11 cellular contexts compared by ENCODE assay signal in genomic region chr1:85575363-85575995, GRCh38. TPM values are rescaled to one million over a fixed set of nuclear protein-coding genes. Genes with fewer than 3 reads are reported as not detected.
DNase-seq lines count a peak whose midpoint lies in the region; ATAC-seq and TF ChIP-seq lines count a peak whose summit lies in the region.
"Had no signal": no experiment of that assay in that cellular context is flagged by ENCODE, and none has a peak within 500 bp of the region (broad histone marks: within the 10 kb centered on the region; RNA-seq: fewer than 3 reads in every experiment).

No MANE protein-coding gene starts in this region.

- H3K27me3 ChIP-seq in ascending aorta (no peaks in the 10 kb centered on the region), uterus (no peaks in the 10 kb centered on the region), thyroid gland (no peaks in the 10 kb centered on the region)

- H3K4me1 ChIP-seq in ascending aorta (peaks cover 5 to 37% of the 10 kb centered on the region in 2 donors), uterus (peaks cover 0 to 9% of the 10 kb centered on the region in 2 donors), thyroid gland (peaks cover 9 to 11% of the 10 kb centered on the region in 2 donors)

- H3K36me3 ChIP-seq in ascending aorta = no peaks in the 10 kb centered on the region
- no peaks in the 10 kb centered on the region for H3K36me3 ChIP-seq in uterus
- H3K36me3 ChIP-seq in thyroid gland = no peaks in the 10 kb centered on the region

- TF ChIP-seq POLR2A in uterus (IDR thresholded peaks at IDR 0.05) = no peak
- no peak for TF ChIP-seq POLR2A in thyroid gland (IDR thresholded peaks at IDR 0.05)

- H3K27ac Mint-ChIP-seq in activated naive CD8-positive, alpha-beta T cell treated with anti-CD3 and anti-CD28 coated beads, Interleukin-2, amount 10 ng/mL, durations not matched to agents 7 days and 5 days = no peak overlapping the region
- no peak overlapping the region for H3K27ac Mint-ChIP-seq in activated naive CD8-positive, alpha-beta T cell treated with anti-CD3 and anti-CD28 coated beads, Interleukin-2, amount 50 U/mL, for 24 hours
- no peak overlapping the region for H3K27ac Mint-ChIP-seq in naive B cell

- no peaks in the 10 kb centered on the region for H3K9me3 Mint-ChIP-seq in activated naive CD8-positive, alpha-beta T cell treated with anti-CD3 and anti-CD28 coated beads, Interleukin-2, amount 10 ng/mL, durations not matched to agents 7 days and 5 days
- no peaks in the 10 kb centered on the region for H3K9me3 Mint-ChIP-seq in activated naive CD8-positive, alpha-beta T cell treated with anti-CD3 and anti-CD28 coated beads, Interleukin-2, amount 50 U/mL, for 24 hours
- H3K9me3 Mint-ChIP-seq in naive B cell = no peaks in the 10 kb centered on the region

- H3K27ac ChIP-seq in ascending aorta = peak overlapping the region; percentile 92 to 96
- peak overlapping the region; percentile 99 to 100 for H3K27ac ChIP-seq in uterus
- H3K27ac ChIP-seq in thyroid gland = peak overlapping the region in 1 of 3 donors; percentile 99

- DNase-seq in activated naive CD8-positive, alpha-beta T cell treated with anti-CD3 and anti-CD28 coated beads, Interleukin-2, amount 10 ng/mL, durations not matched to agents 7 days and 5 days = no peak
- DNase-seq in activated naive CD8-positive, alpha-beta T cell treated with anti-CD3 and anti-CD28 coated beads, Interleukin-2, amount 50 U/mL, for 24 hours = no peak
- DNase-seq in ascending aorta (ENCODE audit: low spot score in 2 of 2) (no peak), naive B cell (no peak), uterus (no peak), mesenteric fat pad (ENCODE audit: low spot score) (no peak), thyroid gland (no peak), kidney tubule cell (ENCODE audit: low spot score) (no peak)
- DNase-seq: activated CD8-positive, alpha-beta memory T cell treated with anti-CD3 and anti-CD28 coated beads, Interleukin-2, amount 50 U/mL, for 4 hours; amniotic stem cell; NCI-H1105 treated with DMSO at 0.1 percent for 48 hours had no signal

- ATAC-seq in activated naive CD8-positive, alpha-beta T cell treated with anti-CD3 and anti-CD28 coated beads, Interleukin-2, amount 10 ng/mL, durations not matched to agents 7 days and 5 days (ENCODE audit: low read depth) = no peak
- no peak for ATAC-seq in activated naive CD8-positive, alpha-beta T cell treated with anti-CD3 and anti-CD28 coated beads, Interleukin-2, amount 50 U/mL, for 24 hours
- ATAC-seq in naive B cell (ENCODE audit: low read depth in 2 of 2) = no peak

- 97 to 99% methylated on average over 2 of the region's 2 CpGs for WGBS in thyroid gland, 2 donors

- TF ChIP-seq CTCF in ascending aorta (IDR thresholded peaks at IDR 0.05) = no peak
- TF ChIP-seq CTCF in uterus (IDR thresholded peaks at IDR 0.05) = no peak
- no peak for TF ChIP-seq CTCF in thyroid gland (IDR thresholded peaks at IDR 0.05)

- H3K9me3 ChIP-seq in ascending aorta (no peaks in the 10 kb centered on the region), uterus (no peaks in the 10 kb centered on the region), thyroid gland (no peaks in the 10 kb centered on the region)

- peaks cover 64% of the 10 kb centered on the region for H3K27me3 Mint-ChIP-seq in activated naive CD8-positive, alpha-beta T cell treated with anti-CD3 and anti-CD28 coated beads, Interleukin-2, amount 10 ng/mL, durations not matched to agents 7 days and 5 days
- H3K27me3 Mint-ChIP-seq in activated naive CD8-positive, alpha-beta T cell treated with anti-CD3 and anti-CD28 coated beads, Interleukin-2, amount 50 U/mL, for 24 hours = peaks cover 75% of the 10 kb centered on the region
- H3K27me3 Mint-ChIP-seq in naive B cell = peaks cover 72 to 75% (median 73%) of the 10 kb centered on the region in 3 donors

- peak overlapping the region; percentile 7 for H3K4me3 Mint-ChIP-seq in activated naive CD8-positive, alpha-beta T cell treated with anti-CD3 and anti-CD28 coated beads, Interleukin-2, amount 10 ng/mL, durations not matched to agents 7 days and 5 days
- no peak overlapping the region for H3K4me3 Mint-ChIP-seq in activated naive CD8-positive, alpha-beta T cell treated with anti-CD3 and anti-CD28 coated beads, Interleukin-2, amount 50 U/mL, for 24 hours
- H3K4me3 Mint-ChIP-seq in naive B cell = peak overlapping the region in 7 of 8 donors; percentile 1 to 70 (median 30)

- peaks cover 15% of the 10 kb centered on the region for H3K4me1 Mint-ChIP-seq in activated naive CD8-positive, alpha-beta T cell treated with anti-CD3 and anti-CD28 coated beads, Interleukin-2, amount 10 ng/mL, durations not matched to agents 7 days and 5 days
- peaks cover 28% of the 10 kb centered on the region for H3K4me1 Mint-ChIP-seq in activated naive CD8-positive, alpha-beta T cell treated with anti-CD3 and anti-CD28 coated beads, Interleukin-2, amount 50 U/mL, for 24 hours
- peaks cover 17 to 25% (median 23%) of the 10 kb centered on the region in 3 donors for H3K4me1 Mint-ChIP-seq in naive B cell

- no peaks in the 10 kb centered on the region for H3K36me3 Mint-ChIP-seq in activated naive CD8-positive, alpha-beta T cell treated with anti-CD3 and anti-CD28 coated beads, Interleukin-2, amount 10 ng/mL, durations not matched to agents 7 days and 5 days
- no peaks in the 10 kb centered on the region for H3K36me3 Mint-ChIP-seq in activated naive CD8-positive, alpha-beta T cell treated with anti-CD3 and anti-CD28 coated beads, Interleukin-2, amount 50 U/mL, for 24 hours (ENCODE audit: low read depth)
- H3K36me3 Mint-ChIP-seq in naive B cell = no peaks in the 10 kb centered on the region

- intact Hi-C loops in ascending aorta (cut with DNase I) = loop anchor here (5.0 to 10.0 kb wide), 3 partner anchors 51 to 1068 kb away; partner anchors contain the start of genes GNG5 and SPATA1
- intact Hi-C loops in uterus (cut with DNase I; ENCODE audit: low total_unique reads) = no loop called here
- intact Hi-C loops in thyroid gland (cut with DNase I) = no loop called here

- POLR2A ChIA-PET in activated naive CD8-positive, alpha-beta T cell treated with anti-CD3 and anti-CD28 coated beads, Interleukin-2, amount 10 ng/mL, durations not matched to agents 7 days and 5 days (lab: Charles Lee) = no interaction called here

- H3K4me3 ChIP-seq in ascending aorta (peak overlapping the region in 1 of 2 donors; percentile 2), uterus (no peak overlapping the region), thyroid gland (replicated peaks in 1 of 3) (no peak overlapping the region)

RNA-seq across cellular contexts. Expression of gene CCN1, which starts 5.1 kb away (rescaled TPM):
- total RNA-seq in activated naive CD8-positive, alpha-beta T cell treated with anti-CD3 and anti-CD28 coated beads, Interleukin-2, amount 10 ng/mL, durations not matched to agents 7 days and 5 days = not detected
- 933 TPM for total RNA-seq in ascending aorta
- under 1 TPM in 1 of 6 donors, not detected in 5; 0.35 TPM for polyA plus RNA-seq in naive B cell (ENCODE audit: low read depth in 6 of 6)
- 100 to 1,000 TPM in 2 of 4 donors, 10 to 100 TPM in 2; 28.2 to 324 (median 134) TPM for total RNA-seq in uterus
- 536 TPM for total RNA-seq in mesenteric fat pad
- 10 to 100 TPM; 20.6 to 63.4 (median 47.6) TPM for total RNA-seq in thyroid gland

Comparison
In these comparisons a context has a peak if more than half of its experiments do, and no peak if none do; other contexts are left out.
1. RNA of gene CCN1, which starts 5.1 kb away (total RNA-seq): 933 TPM in ascending aorta (single experiment), 536 TPM in mesenteric fat pad (single experiment), 28.2 to 324 TPM in uterus and 20.6 to 63.4 TPM in thyroid gland; not detected in activated naive CD8-positive, alpha-beta T cell treated with anti-CD3 and anti-CD28 coated beads, Interleukin-2, amount 10 ng/mL, durations not matched to agents 7 days and 5 days; every median in the first group is over 10 times any median in the second.